ENCODE assay signal across 10 cellular contexts in the genomic region with DNA sequence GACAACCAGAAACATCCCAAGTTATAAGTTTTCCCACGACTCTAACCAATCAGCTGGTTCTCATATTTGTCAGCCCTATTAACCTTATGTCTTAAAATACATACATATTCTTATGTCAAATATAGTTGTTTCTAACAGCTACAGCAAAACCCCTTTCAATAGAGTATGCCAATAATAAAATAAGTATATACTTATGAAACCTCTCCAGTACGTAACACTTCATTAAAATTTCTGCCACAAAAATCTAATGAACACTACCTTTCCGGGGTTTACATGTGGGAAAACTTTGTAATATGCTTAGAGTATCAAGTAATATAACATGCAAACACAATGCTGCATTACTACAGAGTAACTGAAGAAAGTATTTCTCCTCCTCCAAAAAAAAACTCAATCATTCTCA. TPM values are rescaled to one million over a fixed set of nuclear protein-coding genes. Genes with fewer than 3 reads are reported as not detected.
DNase-seq lines count a peak whose midpoint lies in the region; ATAC-seq, FAIRE-seq and TF ChIP-seq lines count a peak whose summit lies in the region.
"Had no signal": no experiment of that assay in that cellular context is flagged by ENCODE, and none has a peak within 500 bp of the region (broad histone marks: within the 10 kb centered on the region; RNA-seq: fewer than 3 reads in every experiment).

No MANE protein-coding gene starts in this region.

- POLR2A ChIA-PET in activated CD8-positive, alpha-beta T cell treated with anti-CD3 and anti-CD28 coated beads for 36 hours (lab: Charles Lee), result no interaction called here
- POLR2A ChIA-PET in activated CD8-positive, alpha-beta T cell treated with anti-CD3 and anti-CD28 coated beads, Interleukin-2, amount 10 ng/mL, durations not matched to agents 7 days and 5 days (lab: Charles Lee), result no interaction called here
- POLR2A ChIA-PET in HepG2 (lab: Yijun Ruan, JAX), result interaction anchor here (1.1 to 2.4 kb wide), 2 partner anchors 9 to 92 kb away, joined by 3 to 9 read pairs; partner anchors contain the start of gene BORCS5

- FAIRE-seq in astrocyte (lab: Jason Lieb, UNC) (no peak), HepG2 (lab: Jason Lieb, UNC) (no peak)
- FAIRE-seq: TTC549 had no signal

- H3K4me1 Mint-ChIP-seq in activated CD8-positive, alpha-beta T cell treated with anti-CD3 and anti-CD28 coated beads for 36 hours (ENCODE audit: low read depth), result peaks cover 15% of the 10 kb centered on the region
- H3K4me1 Mint-ChIP-seq in activated CD8-positive, alpha-beta T cell treated with anti-CD3 and anti-CD28 coated beads, Interleukin-2, amount 10 ng/mL, durations not matched to agents 7 days and 5 days (ENCODE audit: low read depth), result peaks cover 20% of the 10 kb centered on the region
- H3K4me1 Mint-ChIP-seq in astrocyte (ENCODE audit: low read depth, unreplicated experiment), result peaks cover 4% of the 10 kb centered on the region

- H3K9me3 ChIP-seq in astrocyte (ENCODE audit: insufficient read depth, low read depth, low read length) (no peaks in the 10 kb centered on the region), HepG2 (ENCODE audit: low read length) (no peaks in the 10 kb centered on the region), thymus (ENCODE audit: control insufficient read depth) (no peaks in the 10 kb centered on the region)

- intact Hi-C loops in activated CD8-positive, alpha-beta T cell treated with anti-CD3 and anti-CD28 coated beads for 36 hours (cut with micrococcal nuclease), result no loop called here
- intact Hi-C loops in HepG2 (cut with micrococcal nuclease; ENCODE audit: unreplicated experiment), result loop anchor here (5.0 kb wide), 3 partner anchors 48 to 183 kb away; no protein-coding TSS in a partner anchor

- peak overlapping the region; percentile 87 for H3K4me3 ChIP-seq in astrocyte (ENCODE audit: insufficient read depth, low read depth, low read length)
- H3K4me3 ChIP-seq in HepG2 (replicated peaks in 1 of 3; ENCODE audit: insufficient read depth in 1 of 3, low read depth in 2 of 3, low read length in 3 of 3), result peak overlapping the region; percentile 90 to 95 (median 93)
- H3K4me3 ChIP-seq in thymus (ENCODE audit: low read length), result peak overlapping the region; percentile 77

- H3K27ac Mint-ChIP-seq in activated CD8-positive, alpha-beta T cell treated with anti-CD3 and anti-CD28 coated beads for 36 hours, result no peak overlapping the region
- no peak overlapping the region for H3K27ac Mint-ChIP-seq in activated CD8-positive, alpha-beta T cell treated with anti-CD3 and anti-CD28 coated beads, Interleukin-2, amount 10 ng/mL, durations not matched to agents 7 days and 5 days
- H3K27ac Mint-ChIP-seq in astrocyte (ENCODE audit: unreplicated experiment), result no peak overlapping the region

- H3K9me3 Mint-ChIP-seq in activated CD8-positive, alpha-beta T cell treated with anti-CD3 and anti-CD28 coated beads for 36 hours, result no peaks in the 10 kb centered on the region
- H3K9me3 Mint-ChIP-seq in activated CD8-positive, alpha-beta T cell treated with anti-CD3 and anti-CD28 coated beads, Interleukin-2, amount 10 ng/mL, durations not matched to agents 7 days and 5 days (ENCODE audit: insufficient read depth), result no peaks in the 10 kb centered on the region
- H3K9me3 Mint-ChIP-seq in astrocyte (ENCODE audit: unreplicated experiment), result no peaks in the 10 kb centered on the region

- TF ChIP-seq RAD21 in HepG2 (CRISPR knock-in tag; IDR thresholded peaks at IDR 0.05), result no peak

- peak overlapping the region; percentile 100 for H3K9ac ChIP-seq in astrocyte (ENCODE audit: low read length)
- H3K9ac ChIP-seq in HepG2 (ENCODE audit: insufficient read depth, low read depth, low read length), result peak overlapping the region; percentile 99

- peaks cover 10% of the 10 kb centered on the region for H3K4me1 ChIP-seq in astrocyte (ENCODE audit: insufficient read depth, low read length)
- H3K4me1 ChIP-seq in HepG2 (ENCODE audit: insufficient read depth, low read length), result peaks cover 39% of the 10 kb centered on the region
- no peaks in the 10 kb centered on the region for H3K4me1 ChIP-seq in thymus (ENCODE audit: control insufficient read depth, insufficient read depth, low read length)

- TF ChIP-seq CTCF in activated CD8-positive, alpha-beta T cell treated with anti-CD3 and anti-CD28 coated beads for 36 hours (IDR thresholded peaks at IDR 0.05), result no peak
- TF ChIP-seq CTCF in astrocyte (IDR thresholded peaks at IDR 0.05; ENCODE audit: insufficient read depth, low read depth, low read length) (no peak), HepG2 (CRISPR knock-in tag; IDR thresholded peaks at IDR 0.05) (no peak)

- no peak for ATAC-seq in activated CD8-positive, alpha-beta T cell treated with anti-CD3 and anti-CD28 coated beads for 36 hours
- ATAC-seq in activated CD8-positive, alpha-beta T cell treated with anti-CD3 and anti-CD28 coated beads, Interleukin-2, amount 10 ng/mL, durations not matched to agents 7 days and 5 days, result no peak
- ATAC-seq in HepG2 (no peak), HG03175 (IDR thresholded peaks at IDR 0.05; ENCODE audit: unreplicated experiment) (no peak), HG03025 (IDR thresholded peaks at IDR 0.05; ENCODE audit: low FRiP score, unreplicated experiment) (no peak)

- TF ChIP-seq EP300 in HepG2 (IDR thresholded peaks at IDR 0.05; ENCODE audit: low read depth in 2 of 2, low read length in 2 of 2), result no peak
- TF ChIP-seq EP300 in HepG2 (CRISPR knock-in tag; IDR thresholded peaks at IDR 0.05; ENCODE audit: borderline replicate concordance), result no peak

- H3K36me3 ChIP-seq in astrocyte (ENCODE audit: insufficient read depth, low read length), result no peaks in the 10 kb centered on the region
- H3K36me3 ChIP-seq in HepG2 (replicated peaks in 1 of 2; ENCODE audit: control insufficient read depth in 1 of 2, insufficient read depth in 2 of 2, low read length in 2 of 2), result no peaks in the 10 kb centered on the region
- no peaks in the 10 kb centered on the region for H3K36me3 ChIP-seq in thymus (ENCODE audit: control insufficient read depth, insufficient read depth)

- WGBS in HepG2 (ENCODE audit: low lambda C conversion rate), result 21% methylated on average over 3 of the region's 3 CpGs
- WGBS in thymus, result 82% methylated on average over 3 of the region's 3 CpGs

- H3K27me3 ChIP-seq in astrocyte (ENCODE audit: insufficient read depth, low read length) (no peaks in the 10 kb centered on the region), HepG2 (ENCODE audit: control insufficient read depth in 1 of 2, insufficient read depth in 2 of 2, low read length in 2 of 2) (no peaks in the 10 kb centered on the region; a peak in 1 of 5 replicates), thymus (ENCODE audit: control insufficient read depth, insufficient read depth) (peaks cover 9% of the 10 kb centered on the region)

- peak overlapping the region; percentile 80 for H3K4me3 Mint-ChIP-seq in activated CD8-positive, alpha-beta T cell treated with anti-CD3 and anti-CD28 coated beads for 36 hours
- H3K4me3 Mint-ChIP-seq in activated CD8-positive, alpha-beta T cell treated with anti-CD3 and anti-CD28 coated beads, Interleukin-2, amount 10 ng/mL, durations not matched to agents 7 days and 5 days, result no peak overlapping the region
- peak overlapping the region; percentile 91 for H3K4me3 Mint-ChIP-seq in astrocyte (ENCODE audit: unreplicated experiment)

- in situ Hi-C loops in HepG2 (cut with HindIII; ENCODE audit: extremely low pct_ligation_motif_present, low pct_unique_long_range_greater_than_20kb), result no loop called here

- H3K27me3 Mint-ChIP-seq in activated CD8-positive, alpha-beta T cell treated with anti-CD3 and anti-CD28 coated beads for 36 hours, result peaks cover 29% of the 10 kb centered on the region
- peaks cover 53% of the 10 kb centered on the region for H3K27me3 Mint-ChIP-seq in activated CD8-positive, alpha-beta T cell treated with anti-CD3 and anti-CD28 coated beads, Interleukin-2, amount 10 ng/mL, durations not matched to agents 7 days and 5 days (ENCODE audit: low read depth)
- no peaks in the 10 kb centered on the region for H3K27me3 Mint-ChIP-seq in astrocyte (ENCODE audit: low read depth, unreplicated experiment)

- H3K4me2 ChIP-seq in astrocyte (ENCODE audit: low read length) (peak overlapping the region; percentile 96), HepG2 (ENCODE audit: low read depth, low read length) (peak overlapping the region; percentile 96)

- H2AFZ ChIP-seq in astrocyte (ENCODE audit: low read depth, low read length) (no peak overlapping the region), HepG2 (ENCODE audit: low read length) (no peak overlapping the region)

- H3K79me2 ChIP-seq in astrocyte (ENCODE audit: insufficient read depth, low read length), result peaks cover 63% of the 10 kb centered on the region
- H3K79me2 ChIP-seq in HepG2 (ENCODE audit: insufficient read depth, low read length), result peaks cover 66% of the 10 kb centered on the region

- H4K20me1 ChIP-seq in astrocyte (ENCODE audit: insufficient read depth, low read length) (peaks cover 45% of the 10 kb centered on the region), HepG2 (ENCODE audit: insufficient read depth, low read length) (peaks cover 30% of the 10 kb centered on the region)

- TF ChIP-seq POLR2A in HepG2 (IDR thresholded peaks at IDR 0.05; ENCODE audit: insufficient read depth in 1 of 2, low read depth in 2 of 2, low read length in 2 of 2), result no peak

- DNase-seq in activated CD8-positive, alpha-beta T cell treated with anti-CD3 and anti-CD28 coated beads for 36 hours, result no peak
- no peak for DNase-seq in activated CD8-positive, alpha-beta T cell treated with anti-CD3 and anti-CD28 coated beads, Interleukin-2, amount 10 ng/mL, durations not matched to agents 7 days and 5 days
- DNase-seq in astrocyte (ENCODE audit: low read depth) (no peak), HepG2 (ENCODE audit: low spot score) (no peak), retina (no peak)

- H3K27ac ChIP-seq in astrocyte (ENCODE audit: low read depth, low read length), result no peak overlapping the region
- peak overlapping the region; percentile 100 for H3K27ac ChIP-seq in HepG2 (ENCODE audit: extremely low read length, insufficient read depth, low read length)
- no peak overlapping the region for H3K27ac ChIP-seq in thymus (ENCODE audit: low read depth)
- H3K27ac ChIP-seq: C4-2B had no signal

- CTCF ChIA-PET in activated CD8-positive, alpha-beta T cell treated with anti-CD3 and anti-CD28 coated beads for 36 hours (lab: Charles Lee), result interaction anchor here (1.0 to 1.9 kb wide), 3 partner anchors 62 to 1515 kb away, joined by 3 to 4 read pairs (median 4); no protein-coding TSS in a partner anchor
- CTCF ChIA-PET in activated CD8-positive, alpha-beta T cell treated with anti-CD3 and anti-CD28 coated beads, Interleukin-2, amount 10 ng/mL, durations not matched to agents 7 days and 5 days (lab: Charles Lee), result interaction anchor here (1.3 kb wide), 1 partner anchor 70 kb away, joined by 3 read pairs; no protein-coding TSS in a partner anchor
- CTCF ChIA-PET in HepG2 (lab: Yijun Ruan, JAX; ENCODE audit: low intra/inter-chr PET ratio, low total read pairs), result no interaction called here

- BruUV-seq in HepG2 (replicated peaks; lab: Mats Ljungman, UMichigan), result no TSS peak

- no peaks in the 10 kb centered on the region for H3K36me3 Mint-ChIP-seq in activated CD8-positive, alpha-beta T cell treated with anti-CD3 and anti-CD28 coated beads for 36 hours (ENCODE audit: low read depth)
- no peaks in the 10 kb centered on the region for H3K36me3 Mint-ChIP-seq in activated CD8-positive, alpha-beta T cell treated with anti-CD3 and anti-CD28 coated beads, Interleukin-2, amount 10 ng/mL, durations not matched to agents 7 days and 5 days (ENCODE audit: low read depth)
- peaks cover 3% of the 10 kb centered on the region for H3K36me3 Mint-ChIP-seq in astrocyte (ENCODE audit: low read depth, unreplicated experiment)

RNA-seq across cellular contexts. Expression of gene LRP6, which starts 1.8 kb away (rescaled TPM):
- 1 to 10 TPM; 1.3 to 2.0 TPM for total RNA-seq in activated CD8-positive, alpha-beta T cell treated with anti-CD3 and anti-CD28 coated beads for 36 hours
- under 1 TPM; 0.08 to 0.37 TPM for total RNA-seq in activated CD8-positive, alpha-beta T cell treated with anti-CD3 and anti-CD28 coated beads, Interleukin-2, amount 10 ng/mL, durations not matched to agents 7 days and 5 days
- 40.9 and 45.8 TPM in 2 replicates for total RNA-seq in astrocyte
- 31.7 and 42.0 TPM in 2 replicates for total RNA-seq in HepG2 (2016; rRNA removed; fragmentation: Illumina TruSeq; extraction: Trizol)
- 30.2 and 33.3 TPM in 2 replicates for total RNA-seq in HepG2 (2016; cell fraction: cytosol; rRNA removed; fragmentation: Illumina TruSeq; extraction: Trizol; ENCODE audit: low read depth)
- total RNA-seq in HepG2 (2016; cell fraction: insoluble cytoplasmic fraction; rRNA removed; fragmentation: Illumina TruSeq; extraction: Trizol), result 29.5 and 42.3 TPM in 2 replicates
- 19.7 and 24.2 TPM in 2 replicates for total RNA-seq in HepG2 (2016; cell fraction: membrane; rRNA removed; fragmentation: Illumina TruSeq; extraction: Trizol)
- total RNA-seq in HepG2 (2016; cell fraction: nucleus; rRNA removed; fragmentation: Illumina TruSeq; extraction: Trizol), result 59.6 and 64.7 TPM in 2 replicates
- polyA plus RNA-seq in HepG2 (2011; rRNA removed), result 28.4 and 33.8 TPM in 2 replicates
- polyA plus RNA-seq in HepG2 (2011; cell fraction: cytosol; rRNA removed), result 24.8 and 30.7 TPM in 2 replicates
- polyA plus RNA-seq in HepG2 (2011; cell fraction: nucleus; rRNA removed), result 50.2 and 50.3 TPM in 2 replicates
- 16.9 and 17.6 TPM in 2 replicates for polyA plus RNA-seq in HepG2 (2012)
- polyA plus RNA-seq in HepG2 (2016; cell fraction: cytosol; fragmentation: Illumina TruSeq; extraction: Trizol; ENCODE audit: low read depth), result 0.83 and 1.0 TPM in 2 replicates
- 7.8 and 9.5 TPM in 2 replicates for polyA plus RNA-seq in HepG2 (2016; cell fraction: insoluble cytoplasmic fraction; fragmentation: Illumina TruSeq; extraction: Trizol; ENCODE audit: low read depth)
- 1.5 and 1.6 TPM in 2 replicates for polyA plus RNA-seq in HepG2 (2016; cell fraction: membrane; fragmentation: Illumina TruSeq; extraction: Trizol; ENCODE audit: low read depth)
- polyA plus RNA-seq in HepG2 (2016; cell fraction: nucleus; fragmentation: Illumina TruSeq; extraction: Trizol; ENCODE audit: insufficient read depth, low read depth), result 31.3 and 31.9 TPM in 2 replicates
- polyA minus RNA-seq in HepG2 (2011; rRNA and poly(A)+ RNA removed; ENCODE audit: low replicate concordance), result 201 and 238 TPM in 2 replicates
- polyA minus RNA-seq in HepG2 (2011; cell fraction: cytosol; rRNA and poly(A)+ RNA removed), result 59.0 and 61.1 TPM in 2 replicates
- 83.0 and 116 TPM in 2 replicates for polyA minus RNA-seq in HepG2 (2011; cell fraction: nucleus; rRNA and poly(A)+ RNA removed)
- 3.3 TPM for polyA plus RNA-seq in thymus

Comparison
In these comparisons a context has a peak if more than half of its experiments do, and no peak if none do; other contexts are left out.
1. RNA of gene LRP6, which starts 1.8 kb away (total RNA-seq): 19.7 to 64.7 TPM in HepG2 and 40.9 to 45.8 TPM in astrocyte; 1.3 to 2.0 TPM in activated CD8-positive, alpha-beta T cell treated with anti-CD3 and anti-CD28 coated beads for 36 hours and 0.08 to 0.37 TPM in activated CD8-positive, alpha-beta T cell treated with anti-CD3 and anti-CD28 coated beads, Interleukin-2, amount 10 ng/mL, durations not matched to agents 7 days and 5 days; every median in the first group is over 4 times any median in the second.
2. Peak in every context shown above with its lines, with median percentiles within 50 percentile points of each other: H3K4me3 ChIP-seq.